12 cellular contexts compared by ENCODE assay signal in the genomic region with DNA sequence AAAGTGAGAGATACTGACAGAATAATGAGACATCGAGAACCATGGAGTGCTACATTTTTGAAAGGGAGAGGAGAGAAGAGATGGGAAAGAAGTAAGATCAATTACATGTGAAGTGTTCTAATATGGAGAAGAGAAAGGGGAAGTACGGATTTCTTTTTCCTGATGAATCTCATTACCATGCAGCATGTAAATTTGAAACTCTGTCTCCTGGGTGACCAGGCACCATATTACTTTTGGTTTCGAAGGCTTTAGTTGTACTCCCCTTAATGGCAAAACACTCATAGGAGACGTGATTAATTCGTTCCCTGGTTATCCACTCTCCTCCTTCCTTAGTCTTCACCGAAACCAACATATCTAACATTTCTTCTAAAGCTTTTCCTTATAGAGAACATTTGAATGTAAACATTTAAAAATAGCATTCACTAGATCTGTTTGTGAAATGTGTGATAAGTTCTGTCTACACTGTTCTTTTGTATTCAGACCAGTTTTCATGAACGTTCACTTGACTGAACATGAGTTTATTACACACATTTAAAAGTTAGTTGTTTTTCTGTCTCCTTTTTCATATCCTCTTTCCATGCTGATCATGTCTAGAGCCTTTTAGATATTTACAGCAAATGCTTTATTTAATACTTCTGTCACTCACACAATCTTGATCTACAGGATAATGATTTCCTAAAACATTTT.
DNase-seq lines count a peak whose midpoint lies in the region; ATAC-seq and TF ChIP-seq lines count a peak whose summit lies in the region.
"Had no signal": no experiment of that assay in that cellular context is flagged by ENCODE, and none has a peak within 500 bp of the region (broad histone marks: within the 10 kb centered on the region; RNA-seq: fewer than 3 reads in every experiment).

No MANE protein-coding gene starts in this region.

- peaks cover 15% of the 10 kb centered on the region for H3K27me3 Mint-ChIP-seq in activated T-helper 2 cell treated with anti-CD3 and anti-CD28 coated beads, Interferon-gamma antibody, Interleukin-2, Interleukin-4, amounts not matched to agents 10 μg/mL and 5 μg/mL and 100 μg/mL, durations not matched to agents 14 hours and 24 hours and 36 hours (ENCODE audit: low read depth)

- H3K9me3 ChIP-seq in MM.1S (replicated peaks; ENCODE audit: insufficient read depth, low read length), result no peaks in the 10 kb centered on the region

- no peaks in the 10 kb centered on the region for H3F3A ChIP-seq in MM.1S (ENCODE audit: insufficient read depth, low read length)

- H3K79me2 ChIP-seq in MM.1S (ENCODE audit: low read length), result no peaks in the 10 kb centered on the region

- peak overlapping the region; percentile 28; the same call in 1 of the 2 replicates for H3K4me3 ChIP-seq in MM.1S (ENCODE audit: low read length)

- no peaks in the 10 kb centered on the region for H3K36me3 Mint-ChIP-seq in activated T-helper 2 cell treated with anti-CD3 and anti-CD28 coated beads, Interferon-gamma antibody, Interleukin-2, Interleukin-4, amounts not matched to agents 10 μg/mL and 5 μg/mL and 100 μg/mL, durations not matched to agents 14 hours and 24 hours and 36 hours (ENCODE audit: low read depth)

- ATAC-seq in GM19452 (IDR thresholded peaks at IDR 0.05; ENCODE audit: unreplicated experiment) (peak; percentile 98), HG02943 (IDR thresholded peaks at IDR 0.05; ENCODE audit: low read depth, unreplicated experiment) (peak; percentile 87)

- H3K4me1 ChIP-seq in MM.1S (ENCODE audit: low read length), result no peaks in the 10 kb centered on the region; the same call in 1 of the 2 replicates

- H3K27ac Mint-ChIP-seq in activated T-helper 2 cell treated with anti-CD3 and anti-CD28 coated beads, Interferon-gamma antibody, Interleukin-2, Interleukin-4, amounts not matched to agents 10 μg/mL and 5 μg/mL and 100 μg/mL, durations not matched to agents 14 hours and 24 hours and 36 hours, result no peak overlapping the region
- H3K27ac Mint-ChIP-seq: stimulated activated naive CD8-positive, alpha-beta T cell treated with anti-CD3 and anti-CD28 coated beads, Interleukin-15, Interleukin-2, amounts not matched to agents 100 ng/mL and 50 ng/mL, for 24 hours had no signal

- H3K4me3 Mint-ChIP-seq in activated T-helper 2 cell treated with anti-CD3 and anti-CD28 coated beads, Interferon-gamma antibody, Interleukin-2, Interleukin-4, amounts not matched to agents 10 μg/mL and 5 μg/mL and 100 μg/mL, durations not matched to agents 14 hours and 24 hours and 36 hours (ENCODE audit: low read depth), result no peak overlapping the region
- H3K4me3 Mint-ChIP-seq: stimulated activated naive CD8-positive, alpha-beta T cell treated with anti-CD3 and anti-CD28 coated beads, Interleukin-15, Interleukin-2, amounts not matched to agents 100 ng/mL and 50 ng/mL, for 24 hours had no signal

- peak overlapping the region; percentile 60 for H3K4me2 ChIP-seq in MM.1S (ENCODE audit: low read depth, low read length)

- H3K27ac ChIP-seq in MM.1S (ENCODE audit: low read length), result peak overlapping the region; percentile 16; the same call in 1 of the 2 replicates

- H3K9ac ChIP-seq in MM.1S (ENCODE audit: low read length), result no peak overlapping the region

- peak overlapping the region; percentile 51 for H2AFZ ChIP-seq in MM.1S (ENCODE audit: low read length)

- DNase-seq in GM13976 (ENCODE audit: low spot score), result peak; percentile 36
- peak; percentile 50 for DNase-seq in MM.1S
- no peak for DNase-seq in activated T-helper 2 cell treated with anti-CD3 and anti-CD28 coated beads, Interferon-gamma antibody, Interleukin-2, Interleukin-4, amounts not matched to agents 10 μg/mL and 5 μg/mL and 100 μg/mL, durations not matched to agents 14 hours and 24 hours and 36 hours (ENCODE audit: low spot score)
- DNase-seq in activated CD4-positive, alpha-beta T cell treated with anti-CD3 and anti-CD28 coated beads, Interleukin-2, amount 50 U/mL, for 4 hours, result no peak
- no peak for DNase-seq in NCI-H82 (lab: John Stamatoyannopoulos, UW)
- no peak for DNase-seq in nucleus accumbens (lab: John Stamatoyannopoulos, UW)
- DNase-seq: activated gamma-delta T cell treated with Interleukin-2 at 50 U/mL for 16 hours, AML-193, NCI-H187 treated with DMSO at 0.1 percent for 48 hours had no signal

- no peaks in the 10 kb centered on the region for H3K27me3 ChIP-seq in MM.1S (replicated peaks; ENCODE audit: insufficient read depth, low read length)

- in situ Hi-C loops in GM13976 (cut with MboI; ENCODE audit: low sequenced_read_pairs, unreplicated experiment), result no loop called here

- no peaks in the 10 kb centered on the region for H3K9me2 ChIP-seq in MM.1S (replicated peaks; ENCODE audit: insufficient read depth, low read length)

- no peaks in the 10 kb centered on the region for H3K36me3 ChIP-seq in MM.1S (replicated peaks; ENCODE audit: insufficient read depth, low read length)

- H3K4me1 Mint-ChIP-seq in activated T-helper 2 cell treated with anti-CD3 and anti-CD28 coated beads, Interferon-gamma antibody, Interleukin-2, Interleukin-4, amounts not matched to agents 10 μg/mL and 5 μg/mL and 100 μg/mL, durations not matched to agents 14 hours and 24 hours and 36 hours (ENCODE audit: low read depth), result no peaks in the 10 kb centered on the region

- intact Hi-C loops in activated T-helper 2 cell treated with anti-CD3 and anti-CD28 coated beads, Interferon-gamma antibody, Interleukin-2, Interleukin-4, amounts not matched to agents 10 μg/mL and 5 μg/mL and 100 μg/mL, durations not matched to agents 14 hours and 24 hours and 36 hours (cut with micrococcal nuclease), result no loop called here

- no peaks in the 10 kb centered on the region for H4K20me1 ChIP-seq in MM.1S (ENCODE audit: insufficient read depth, low read length)

- H3K9me3 Mint-ChIP-seq in activated T-helper 2 cell treated with anti-CD3 and anti-CD28 coated beads, Interferon-gamma antibody, Interleukin-2, Interleukin-4, amounts not matched to agents 10 μg/mL and 5 μg/mL and 100 μg/mL, durations not matched to agents 14 hours and 24 hours and 36 hours, result no peaks in the 10 kb centered on the region
- H3K9me3 Mint-ChIP-seq: stimulated activated naive CD8-positive, alpha-beta T cell treated with anti-CD3 and anti-CD28 coated beads, Interleukin-15, Interleukin-2, amounts not matched to agents 100 ng/mL and 50 ng/mL, for 24 hours had no signal

- TF ChIP-seq CTCF in GM13976 (IDR thresholded peaks at IDR 0.05; ENCODE audit: borderline replicate concordance, control extremely low read depth, extremely low read depth, insufficient read depth, missing control alignments) (no peak), MM.1S (IDR thresholded peaks at IDR 0.05; ENCODE audit: low read length) (no peak)

Comparison
In these comparisons a context has a peak if more than half of its experiments do, and no peak if none do; other contexts are left out.
1. DNase-seq: peak in GM13976 (single experiment) and MM.1S (single experiment); none in activated T-helper 2 cell treated with anti-CD3 and anti-CD28 coated beads, Interferon-gamma antibody, Interleukin-2, Interleukin-4, amounts not matched to agents 10 μg/mL and 5 μg/mL and 100 μg/mL, durations not matched to agents 14 hours and 24 hours and 36 hours (single experiment), activated CD4-positive, alpha-beta T cell treated with anti-CD3 and anti-CD28 coated beads, Interleukin-2, amount 50 U/mL, for 4 hours (0 of 2), NCI-H82 (single experiment) and nucleus accumbens (0 of 56).